ENCODE assay signal across 25 cellular contexts in genomic region chrX:149758068-149758714, GRCh38. TPM values are rescaled to one million over a fixed set of nuclear protein-coding genes. Genes with fewer than 3 reads are reported as not detected.
DNase-seq lines count a peak whose midpoint lies in the region; ATAC-seq, FAIRE-seq and TF ChIP-seq lines count a peak whose summit lies in the region.
"Had no signal": no experiment of that assay in that cellular context is flagged by ENCODE, and none has a peak within 500 bp of the region (broad histone marks: within the 10 kb centered on the region; RNA-seq: fewer than 3 reads in every experiment).

No MANE protein-coding gene starts in this region.

- no peaks in the 10 kb centered on the region for H3K27me3 Mint-ChIP-seq in activated naive CD4-positive, alpha-beta T cell treated with anti-CD3 and anti-CD28 coated beads, Interleukin-2, amount 50 U/mL, for 24 hours

- CTCF ChIA-PET in GM12878 (lab: Yijun Ruan, JAX) = no interaction called here

- TF ChIP-seq EP300 in GM12878 (IDR thresholded peaks at IDR 0.05; ENCODE audit: borderline replicate concordance in 1 of 2, control insufficient read depth in 1 of 2, low read depth in 2 of 2, low read length in 2 of 2) = no peak

- H3K9ac ChIP-seq in GM12878 (ENCODE audit: control insufficient read depth, insufficient read depth, low read length) = no peak overlapping the region
- H3K9ac ChIP-seq: GM23248 had no signal

- POLR2A ChIA-PET in GM12878 (lab: Charles Lee) = no interaction called here

- TF ChIP-seq POLR2A in GM12878 (IDR thresholded peaks at IDR 0.05; ENCODE audit: low read depth, low read length) = no peak

- H2AFZ ChIP-seq in GM12878 (ENCODE audit: control insufficient read depth, low read depth, low read length) (no peak overlapping the region), hepatocyte (no peak overlapping the region)
- H2AFZ ChIP-seq: GM23248 had no signal

- H3K27ac Mint-ChIP-seq in activated naive CD4-positive, alpha-beta T cell treated with anti-CD3 and anti-CD28 coated beads, Interleukin-2, amount 50 U/mL, for 24 hours = peak overlapping the region; percentile 30
- H3K27ac Mint-ChIP-seq in activated naive CD4-positive, alpha-beta T cell treated with anti-CD3 and anti-CD28 coated beads, Interleukin-2, amount 50 U/mL, for 72 hours = no peak overlapping the region
- H3K27ac Mint-ChIP-seq: CD4-positive, alpha-beta memory T cell had no signal

- H3K27ac ChIP-seq in GM12878 (ENCODE audit: control insufficient read depth, insufficient read depth) (no peak overlapping the region), coronary artery (no peak overlapping the region), hepatocyte (no peak overlapping the region)
- H3K27ac ChIP-seq: A549, GM23248 had no signal

- intact Hi-C loops in GM12878 (cut with micrococcal nuclease; ENCODE audit: unreplicated experiment) = loop anchor here (10.0 kb wide), 2 partner anchors 57 to 63 kb away; no protein-coding TSS in a partner anchor
- intact Hi-C loops in sciatic nerve (cut with DNase I) = no loop called here

- H3K4me2 ChIP-seq in GM12878 (ENCODE audit: control insufficient read depth, insufficient read depth) = no peak overlapping the region
- H3K4me2 ChIP-seq in hepatocyte = no peak overlapping the region
- H3K4me2 ChIP-seq: A549 had no signal

- H3K4me3 ChIP-seq in GM12878 (no peak overlapping the region), coronary artery (no peak overlapping the region), hepatocyte (no peak overlapping the region)
- H3K4me3 ChIP-seq: A549, GM23248 had no signal

- H4K20me1 ChIP-seq in GM12878 (ENCODE audit: control insufficient read depth, insufficient read depth) = no peaks in the 10 kb centered on the region
- H4K20me1 ChIP-seq in hepatocyte (ENCODE audit: insufficient read depth, poor library complexity, severe bottlenecking) = no peaks in the 10 kb centered on the region

- no peak for FAIRE-seq in GM12878 (lab: Jason Lieb, UNC)
- FAIRE-seq: A549, GM19239, H1 had no signal

- SMC1A ChIA-PET in GM12878 (lab: Charles Lee; ENCODE audit: uncharacterized antibody, unreplicated experiment) = no interaction called here

- H3K79me2 ChIP-seq in GM12878 (ENCODE audit: control insufficient read depth, insufficient read depth, low read length) (no peaks in the 10 kb centered on the region), hepatocyte (no peaks in the 10 kb centered on the region)

- whole genome bisulfite sequencing in GM12878 (ENCODE audit: insufficient coverage, insufficient replicate concordance, low lambda C conversion rate, missing lambda C conversion rate) = 68% methylated on average over 16 of the region's 18 CpGs
- 91% methylated on average over 11 of the region's 18 CpGs for WGBS in hepatocyte (ENCODE audit: low lambda C conversion rate, missing lambda C conversion rate)

- no peak for ATAC-seq in activated naive CD4-positive, alpha-beta T cell treated with anti-CD3 and anti-CD28 coated beads, Interleukin-2, amount 50 U/mL, for 72 hours
- ATAC-seq in GM12878 (no peak), sciatic nerve (no peak)
- ATAC-seq: A549, HCT116 had no signal

- no peaks in the 10 kb centered on the region for H3K9me2 ChIP-seq in hepatocyte (replicated peaks; ENCODE audit: insufficient read depth)

- H3K27me3 ChIP-seq in GM12878 (replicated peaks in 1 of 2; ENCODE audit: control insufficient read depth in 2 of 2, insufficient read depth in 2 of 2, low read length in 1 of 2) (no peaks in the 10 kb centered on the region), hepatocyte (no peaks in the 10 kb centered on the region)

- H3K36me3 Mint-ChIP-seq in activated naive CD4-positive, alpha-beta T cell treated with anti-CD3 and anti-CD28 coated beads, Interleukin-2, amount 50 U/mL, for 24 hours = no peaks in the 10 kb centered on the region
- H3K36me3 Mint-ChIP-seq in activated naive CD4-positive, alpha-beta T cell treated with anti-CD3 and anti-CD28 coated beads, Interleukin-2, amount 50 U/mL, for 72 hours = no peaks in the 10 kb centered on the region
- H3K36me3 Mint-ChIP-seq: CD4-positive, alpha-beta memory T cell had no signal

- H3K4me3 Mint-ChIP-seq in activated naive CD4-positive, alpha-beta T cell treated with anti-CD3 and anti-CD28 coated beads, Interleukin-2, amount 50 U/mL, for 24 hours = no peak overlapping the region
- H3K4me3 Mint-ChIP-seq: CD4-positive, alpha-beta memory T cell had no signal

- H3K4me1 Mint-ChIP-seq in activated naive CD4-positive, alpha-beta T cell treated with anti-CD3 and anti-CD28 coated beads, Interleukin-2, amount 50 U/mL, for 24 hours = no peaks in the 10 kb centered on the region
- H3K4me1 Mint-ChIP-seq: CD4-positive, alpha-beta memory T cell had no signal

- TF ChIP-seq CTCF in GM12878 (IDR thresholded peaks at IDR 0.05 in 2 of 3, conservative IDR thresholded peaks at IDR 0.05 in 1 of 3; ENCODE audit: control insufficient read depth in 2 of 3, extremely low read depth in 1 of 3, insufficient read depth in 1 of 3, low read depth in 3 of 3, low read length in 3 of 3) (no peak), coronary artery (IDR thresholded peaks at IDR 0.05) (no peak), hepatocyte (IDR thresholded peaks at IDR 0.05; ENCODE audit: poor library complexity) (no peak)

- H3K9me3 ChIP-seq in GM12878 (replicated peaks; ENCODE audit: control insufficient read depth, insufficient read depth, low read length) (no peaks in the 10 kb centered on the region; the same call in 2 of the 3 replicates), hepatocyte (ENCODE audit: low read depth) (no peaks in the 10 kb centered on the region)
- H3K9me3 ChIP-seq: A549 had no signal

- no TSS peak for BruUV-seq in GM12878 (replicated peaks; lab: Mats Ljungman, UMichigan)

- RAD21 ChIA-PET in GM12878 (lab: Charles Lee; ENCODE audit: unreplicated experiment) = no interaction called here

- in situ Hi-C loops in GM12878 (cut with MboI) = no loop called here

- TF ChIP-seq RAD21 in GM12878 (IDR thresholded peaks at IDR 0.05; ENCODE audit: insufficient read depth, low read depth, low read length) = no peak

- H3K4me1 ChIP-seq in GM12878 (ENCODE audit: control insufficient read depth, insufficient read depth, low read length) (no peaks in the 10 kb centered on the region), hepatocyte (ENCODE audit: insufficient read depth) (no peaks in the 10 kb centered on the region)
- H3K4me1 ChIP-seq: A549 had no signal

- no peaks in the 10 kb centered on the region for H3K9me3 Mint-ChIP-seq in activated naive CD4-positive, alpha-beta T cell treated with anti-CD3 and anti-CD28 coated beads, Interleukin-2, amount 50 U/mL, for 24 hours
- no peaks in the 10 kb centered on the region for H3K9me3 Mint-ChIP-seq in activated naive CD4-positive, alpha-beta T cell treated with anti-CD3 and anti-CD28 coated beads, Interleukin-2, amount 50 U/mL, for 72 hours
- H3K9me3 Mint-ChIP-seq: CD4-positive, alpha-beta memory T cell had no signal

- H3K36me3 ChIP-seq in GM12878 (ENCODE audit: control insufficient read depth in 2 of 2, insufficient read depth in 2 of 2, low read length in 1 of 2) (no peaks in the 10 kb centered on the region), hepatocyte (replicated peaks; ENCODE audit: insufficient read depth, low read depth) (no peaks in the 10 kb centered on the region)

- DNase-seq in activated naive CD4-positive, alpha-beta T cell treated with anti-CD3 and anti-CD28 coated beads, Interleukin-2, amount 50 U/mL, for 72 hours (ENCODE audit: low spot score in 2 of 2) = no peak
- no peak for DNase-seq in GM12878 (ENCODE audit: low read depth, low spot score)
- peak; percentile 41 for DNase-seq in coronary artery (ENCODE audit: low spot score)
- peak; percentile 37 for DNase-seq in sciatic nerve (ENCODE audit: low spot score)
- no peak for DNase-seq in activated gamma-delta T cell (lab: John Stamatoyannopoulos, UW)
- DNase-seq in hepatocyte (ENCODE audit: low spot score) = no peak
- DNase-seq in HCEC 1CT = no peak
- DNase-seq: 8988T; C1 segment of cervical spinal cord; Calu3; CD4-positive, alpha-beta memory T cell; COR-L47; DMS53; DMS79 treated with DMSO at 0.1 percent for 48 hours; GF-D8; GM23248; H7 had no signal

RNA-seq across cellular contexts. Expression of gene HSFX1, which starts 15.7 kb away (rescaled TPM):
- total RNA-seq in activated naive CD4-positive, alpha-beta T cell treated with anti-CD3 and anti-CD28 coated beads, Interleukin-2, amount 50 U/mL, for 72 hours = under 1 TPM; 0.11 to 0.72 TPM
- 5.7 and 5.8 TPM in 2 replicates for total RNA-seq in GM12878 (2013; cell fraction: nucleolus; rRNA removed)
- 0.16 and 0.34 TPM in 2 replicates for total RNA-seq in GM12878 (2014; rRNA removed)
- total RNA-seq in GM12878 (2014; rRNA removed; fragmentation: Illumina TruSeq; extraction: Trizol) = 0.09 and 0.14 TPM in 2 replicates
- total RNA-seq in GM12878 (2021) = 0.35 and 0.56 TPM in 2 replicates
- not detected for polyA plus RNA-seq in GM12878 (2011; ENCODE audit: low read depth)
- polyA plus RNA-seq in GM12878 (2011; rRNA removed) = 0.15 and 0.16 TPM in 2 replicates
- polyA plus RNA-seq in GM12878 (2011; cell fraction: cytosol; rRNA removed) = 0.07 and 0.12 TPM in 2 replicates
- polyA plus RNA-seq in GM12878 (2011; cell fraction: nucleus; rRNA removed) = 1.7 and 2.1 TPM in 2 replicates
- 0.11 and 0.18 TPM in 2 replicates for polyA plus RNA-seq in GM12878 (2012)
- 0.10 TPM in 1 of 2 replicates, not detected in the other for polyA plus RNA-seq in GM12878 (2014; fragmentation: Illumina TruSeq; extraction: Trizol)
- not detected for polyA plus RNA-seq in GM12878 (2014; fragmentation: Nextera tagmentation; extraction: Ambion mirVana)
- polyA plus RNA-seq in GM12878 (2014; rRNA removed) = 0.06 and 0.25 TPM in 2 replicates
- under 1 TPM in 1 of 2 experiments, not detected in 1; 0.09 TPM for polyA plus RNA-seq in GM12878 (2016; fragmentation: Nextera tagmentation; extraction: Ambion mirVana)
- polyA minus RNA-seq in GM12878 (2011; rRNA and poly(A)+ RNA removed) = 0.66 and 1.5 TPM in 2 replicates
- polyA minus RNA-seq in GM12878 (2011; cell fraction: cytosol; rRNA and poly(A)+ RNA removed) = not detected in 2 replicates
- polyA minus RNA-seq in GM12878 (2011; cell fraction: nucleus; rRNA and poly(A)+ RNA removed) = 0.38 and 1.2 TPM in 2 replicates
- 2.9 TPM for total RNA-seq in sciatic nerve
- total RNA-seq in hepatocyte = 0.80 and 2.3 TPM in 2 replicates
- polyA plus RNA-seq in hepatocyte = 0.45 and 1.1 TPM in 2 replicates
- polyA plus RNA-seq: CD4-positive, alpha-beta memory T cell; GM23248 had no signal

RNA-seq across cellular contexts. Expression of gene MAGEA9, which starts 23.5 kb away (rescaled TPM):
- total RNA-seq in activated naive CD4-positive, alpha-beta T cell treated with anti-CD3 and anti-CD28 coated beads, Interleukin-2, amount 50 U/mL, for 72 hours = not detected
- total RNA-seq in GM12878 (2013; cell fraction: nucleolus; rRNA removed) = not detected in 2 replicates
- not detected in 2 replicates for total RNA-seq in GM12878 (2014; rRNA removed)
- not detected in 2 replicates for total RNA-seq in GM12878 (2014; rRNA removed; fragmentation: Illumina TruSeq; extraction: Trizol)
- not detected in 2 replicates for total RNA-seq in GM12878 (2021)
- polyA plus RNA-seq in GM12878 (2011; ENCODE audit: low read depth) = not detected
- polyA plus RNA-seq in GM12878 (2011; rRNA removed) = not detected in 2 replicates
- not detected in 2 replicates for polyA plus RNA-seq in GM12878 (2011; cell fraction: cytosol; rRNA removed)
- polyA plus RNA-seq in GM12878 (2011; cell fraction: nucleus; rRNA removed) = not detected in 2 replicates
- polyA plus RNA-seq in GM12878 (2012) = not detected in 2 replicates
- polyA plus RNA-seq in GM12878 (2014; fragmentation: Illumina TruSeq; extraction: Trizol) = 0.13 TPM in 1 of 2 replicates, not detected in the other
- not detected for polyA plus RNA-seq in GM12878 (2014; fragmentation: Nextera tagmentation; extraction: Ambion mirVana)
- polyA plus RNA-seq in GM12878 (2014; rRNA removed) = not detected in 2 replicates
- not detected for polyA plus RNA-seq in GM12878 (2016; fragmentation: Nextera tagmentation; extraction: Ambion mirVana)
- polyA minus RNA-seq in GM12878 (2011; rRNA and poly(A)+ RNA removed) = not detected in 2 replicates
- polyA minus RNA-seq in GM12878 (2011; cell fraction: cytosol; rRNA and poly(A)+ RNA removed) = not detected in 2 replicates
- not detected in 2 replicates for polyA minus RNA-seq in GM12878 (2011; cell fraction: nucleus; rRNA and poly(A)+ RNA removed)
- not detected for total RNA-seq in sciatic nerve
- total RNA-seq in hepatocyte = not detected in 2 replicates
- polyA plus RNA-seq in hepatocyte = not detected in 2 replicates
- total RNA-seq: Calu3; CD4-positive, alpha-beta memory T cell; Daoy; G401; GM23248; H1; H7 had no signal
- polyA plus RNA-seq: A549; BJ; CD4-positive, alpha-beta memory T cell; GM23248; H1 had no signal

RNA-seq across cellular contexts. Expression of gene MAGEA11, which starts 46.3 kb away (rescaled TPM):
- not detected for total RNA-seq in activated naive CD4-positive, alpha-beta T cell treated with anti-CD3 and anti-CD28 coated beads, Interleukin-2, amount 50 U/mL, for 72 hours
- total RNA-seq in GM12878 (2013; cell fraction: nucleolus; rRNA removed) = not detected in 2 replicates
- total RNA-seq in GM12878 (2014; rRNA removed) (not detected in 2 replicates), GM12878 (2014; rRNA removed; fragmentation: Illumina TruSeq; extraction: Trizol) (not detected in 2 replicates), GM12878 (2021) (not detected in 2 replicates), sciatic nerve (not detected), hepatocyte (not detected in 2 replicates)
- not detected for polyA plus RNA-seq in GM12878 (2011; ENCODE audit: low read depth)
- polyA plus RNA-seq in GM12878 (2011; rRNA removed) (not detected in 2 replicates), GM12878 (2014; fragmentation: Illumina TruSeq; extraction: Trizol) (not detected in 2 replicates), GM12878 (2014; fragmentation: Nextera tagmentation; extraction: Ambion mirVana) (under 1 TPM in 1 of 2 experiments, not detected in 1; 0.07 TPM), GM12878 (2014; rRNA removed) (not detected in 2 replicates), GM12878 (2016; fragmentation: Nextera tagmentation; extraction: Ambion mirVana) (not detected), hepatocyte (not detected in 2 replicates)
- polyA plus RNA-seq in GM12878 (2011; cell fraction: cytosol; rRNA removed) = not detected in 2 replicates
- polyA plus RNA-seq in GM12878 (2011; cell fraction: nucleus; rRNA removed) = 0.04 and 0.07 TPM in 2 replicates
- polyA plus RNA-seq in GM12878 (2012) = not detected in 2 replicates
- 0.29 TPM in 1 of 2 replicates, not detected in the other for polyA minus RNA-seq in GM12878 (2011; rRNA and poly(A)+ RNA removed)
- not detected in 2 replicates for polyA minus RNA-seq in GM12878 (2011; cell fraction: cytosol; rRNA and poly(A)+ RNA removed)
- polyA minus RNA-seq in GM12878 (2011; cell fraction: nucleus; rRNA and poly(A)+ RNA removed) = not detected in 2 replicates
- total RNA-seq: Calu3; CD4-positive, alpha-beta memory T cell; G401; GM23248; H1 had no signal
- polyA plus RNA-seq: A549; BJ; CD4-positive, alpha-beta memory T cell; GM23248; H1 had no signal

Comparison
In these comparisons a context has a peak if more than half of its experiments do, and no peak if none do; other contexts are left out.
1. DNase-seq: peak in coronary artery (single experiment) and sciatic nerve (single experiment); none in activated naive CD4-positive, alpha-beta T cell treated with anti-CD3 and anti-CD28 coated beads, Interleukin-2, amount 50 U/mL, for 72 hours (0 of 2), GM12878 (single experiment), activated gamma-delta T cell (single experiment), hepatocyte (single experiment) and HCEC 1CT (single experiment).